ENCODE assay signal across 3 cellular contexts in the genomic region with DNA sequence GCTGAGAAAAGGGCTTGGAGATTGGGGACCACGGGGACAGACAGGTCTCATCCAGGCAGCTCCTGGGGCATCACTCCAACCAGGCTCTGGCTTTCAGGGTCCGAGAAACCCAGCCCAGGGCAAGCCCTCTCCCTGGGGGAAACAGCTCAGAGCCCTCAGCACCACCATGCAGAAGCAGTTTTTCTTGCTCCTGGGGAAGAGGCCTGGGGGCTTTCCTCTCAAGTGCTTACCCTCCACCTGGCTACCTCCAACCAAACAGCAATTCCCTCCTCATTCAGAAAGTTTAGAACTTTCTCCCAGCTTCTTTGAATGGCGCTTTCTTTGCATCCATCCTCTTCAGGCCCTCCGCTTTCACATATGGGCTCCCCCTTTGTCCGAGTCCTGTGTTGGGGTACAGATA.
"Had no signal": no experiment of that assay in that cellular context is flagged by ENCODE, and none has a peak within 500 bp of the region (broad histone marks: within the 10 kb centered on the region; RNA-seq: fewer than 3 reads in every experiment).

No MANE protein-coding gene starts in this region.

- DNase-seq: GDM1, GF-D8 had no signal

- H3K4me3 ChIP-seq: GM12878 had no signal
